Comparison of ENCODE assay signal across 15 cellular contexts in the genomic region with DNA sequence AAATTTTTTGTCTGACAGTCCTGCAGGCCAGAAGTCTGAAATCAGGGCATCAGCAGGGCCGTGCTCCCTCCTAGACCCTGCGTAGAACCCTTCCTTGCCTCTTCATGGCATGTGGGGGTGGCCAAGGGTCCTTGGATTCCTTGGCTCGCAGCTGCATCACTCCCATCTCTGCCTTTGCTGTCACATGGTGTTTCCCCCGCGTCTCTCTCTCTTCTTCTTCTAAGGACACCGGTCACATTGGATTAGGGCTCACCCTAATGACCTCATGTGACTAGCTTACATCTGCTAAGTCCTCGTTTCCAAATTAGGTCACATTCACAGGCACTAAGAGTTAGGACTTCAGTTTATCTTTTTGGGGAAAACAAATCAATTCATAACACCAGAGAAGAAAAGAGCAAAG. TPM values are rescaled to one million over a fixed set of nuclear protein-coding genes. Genes with fewer than 3 reads are reported as not detected.
DNase-seq lines count a peak whose midpoint lies in the region; ATAC-seq and TF ChIP-seq lines count a peak whose summit lies in the region.
"Had no signal": no experiment of that assay in that cellular context is flagged by ENCODE, and none has a peak within 500 bp of the region (broad histone marks: within the 10 kb centered on the region; RNA-seq: fewer than 3 reads in every experiment).

No MANE protein-coding gene starts in this region.

- no peak overlapping the region for H3K27ac Mint-ChIP-seq in CD4-positive, alpha-beta T cell
- H3K27ac Mint-ChIP-seq: activated CD4-positive, alpha-beta T cell treated with anti-CD3 and anti-CD28 coated beads for 36 hours; activated T-cell treated with anti-CD3 and anti-CD28 coated beads, Interleukin-2, amount 50 U/mL, for 24 hours; mesothelial cell of epicardium had no signal

- no peak overlapping the region for H3K4me3 ChIP-seq in Peyer's patch
- no peak overlapping the region for H3K4me3 ChIP-seq in esophagus squamous epithelium
- H3K4me3 ChIP-seq in trophoblast cell (ENCODE audit: low read depth, low read length), result no peak overlapping the region
- H3K4me3 ChIP-seq: HAP-1, pancreas had no signal

- no peak overlapping the region for H3K23ac ChIP-seq in trophoblast cell (ENCODE audit: low read length)

- H4K12ac ChIP-seq in trophoblast cell (ENCODE audit: low read depth, low read length), result no peak overlapping the region

- no peak overlapping the region for H4K8ac ChIP-seq in trophoblast cell (ENCODE audit: low read depth, low read length)

- H3K4me2 ChIP-seq in trophoblast cell (ENCODE audit: low read length), result no peak overlapping the region

- no peaks in the 10 kb centered on the region for H3K9me3 Mint-ChIP-seq in CD4-positive, alpha-beta T cell
- H3K9me3 Mint-ChIP-seq: activated T-cell treated with anti-CD3 and anti-CD28 coated beads, Interleukin-2, amount 50 U/mL, for 24 hours had no signal

- H3K4me1 ChIP-seq in Peyer's patch, result peaks cover 0 to 17% (median 0%) of the 10 kb centered on the region in 4 donors
- H3K4me1 ChIP-seq in esophagus squamous epithelium, result peaks cover 9 to 98% (median 66%) of the 10 kb centered on the region in 3 donors
- H3K4me1 ChIP-seq in trophoblast cell (ENCODE audit: control insufficient read depth in 1 of 2, insufficient read depth in 2 of 2, low read length in 2 of 2), result peaks cover 7 to 11% of the 10 kb centered on the region in 2 experiments
- H3K4me1 ChIP-seq: pancreas had no signal

- no peak overlapping the region for H3K18ac ChIP-seq in trophoblast cell (ENCODE audit: low read length)

- no peak for TF ChIP-seq CTCF in CD4-positive, alpha-beta T cell (IDR thresholded peaks at IDR 0.05)
- no peak for TF ChIP-seq CTCF in Peyer's patch (IDR thresholded peaks at IDR 0.05)
- no peak for TF ChIP-seq CTCF in esophagus squamous epithelium (IDR thresholded peaks at IDR 0.05)

- no peaks in the 10 kb centered on the region for H3K9me3 ChIP-seq in CD4-positive, alpha-beta T cell (ENCODE audit: control insufficient read depth, low read length)
- no peaks in the 10 kb centered on the region for H3K9me3 ChIP-seq in Peyer's patch
- H3K9me3 ChIP-seq in esophagus squamous epithelium, result no peaks in the 10 kb centered on the region
- peaks cover 2% of the 10 kb centered on the region for H3K9me3 ChIP-seq in trophoblast cell (ENCODE audit: insufficient read depth, low read depth, low read length)
- H3K9me3 ChIP-seq: HAP-1, pancreas had no signal

- no peak overlapping the region for H3K9ac ChIP-seq in trophoblast cell (ENCODE audit: low read length)

- no peak overlapping the region for H2BK5ac ChIP-seq in trophoblast cell (ENCODE audit: low read depth, low read length, poor library complexity)

- DNase-seq in CD4-positive, alpha-beta T cell, result no peak
- DNase-seq in Peyer's patch (no peak), esophagus squamous epithelium (lab: John Stamatoyannopoulos, UW) (no peak), trophoblast cell (no peak), NCI-H1436 treated with DMSO at 0.1 percent for 48 hours (lab: John Stamatoyannopoulos, UW) (no peak), glomerular visceral epithelial cell (ENCODE audit: extremely low spot score) (no peak), NCI-H128 (lab: John Stamatoyannopoulos, UW; ENCODE audit: unreplicated experiment) (no peak)
- DNase-seq: activated CD4-positive, alpha-beta T cell treated with anti-CD3 and anti-CD28 coated beads for 36 hours; activated T-cell treated with anti-CD3 and anti-CD28 coated beads, Interleukin-2, amount 50 U/mL, for 24 hours; hypothalamus; pancreas; T-cell had no signal

- no peak overlapping the region for H2AK5ac ChIP-seq in trophoblast cell (ENCODE audit: low read length)

- WGBS in esophagus squamous epithelium, 2 donors, result 68 to 72% methylated on average over 7 of the region's 7 CpGs
- WGBS in trophoblast cell (ENCODE audit: extremely low coverage, insufficient coverage, insufficient read length), result no CpG with 5 or more reads among the region's 7 CpGs

- H3K36me3 ChIP-seq in Peyer's patch (no peaks in the 10 kb centered on the region), esophagus squamous epithelium (no peaks in the 10 kb centered on the region), trophoblast cell (ENCODE audit: control insufficient read depth in 1 of 2, insufficient read depth in 2 of 2, low read length in 2 of 2) (no peaks in the 10 kb centered on the region)
- H3K36me3 ChIP-seq: HAP-1, pancreas had no signal

- no peaks in the 10 kb centered on the region for H3K27me3 ChIP-seq in CD4-positive, alpha-beta T cell (ENCODE audit: control insufficient read depth, insufficient read depth, low read length)
- H3K27me3 ChIP-seq in Peyer's patch (no peaks in the 10 kb centered on the region), esophagus squamous epithelium (no peaks in the 10 kb centered on the region), trophoblast cell (ENCODE audit: insufficient read depth, low read length) (no peaks in the 10 kb centered on the region)
- H3K27me3 ChIP-seq: pancreas had no signal

- no peak overlapping the region for H3K4ac ChIP-seq in trophoblast cell (ENCODE audit: low read depth, low read length)

- no peak for ATAC-seq in CD4-positive, alpha-beta T cell (ENCODE audit: poor library complexity)
- ATAC-seq in GM21447 (IDR thresholded peaks at IDR 0.05; ENCODE audit: unreplicated experiment), result no peak

- H3K4me3 Mint-ChIP-seq in CD4-positive, alpha-beta T cell, result peak overlapping the region; percentile 1
- H3K4me3 Mint-ChIP-seq: activated CD4-positive, alpha-beta T cell treated with anti-CD3 and anti-CD28 coated beads for 36 hours; activated T-cell treated with anti-CD3 and anti-CD28 coated beads, Interleukin-2, amount 50 U/mL, for 24 hours; mesothelial cell of epicardium had no signal

- H4K91ac ChIP-seq in trophoblast cell (ENCODE audit: low read depth, low read length), result no peak overlapping the region

- intact Hi-C loops in CD4-positive, alpha-beta T cell (cut with DNase I, micrococcal nuclease), result loop anchor here in 1 of 2 experiments (10.0 kb wide), 1 partner anchor 161 kb away; no protein-coding TSS in a partner anchor
- intact Hi-C loops in esophagus squamous epithelium (cut with DNase I), result no loop called here

- H3K14ac ChIP-seq in trophoblast cell (ENCODE audit: low read length), result no peak overlapping the region

- H3K79me2 ChIP-seq in trophoblast cell (ENCODE audit: control insufficient read depth, insufficient read depth, low read length, poor library complexity), result no peaks in the 10 kb centered on the region

- H2BK12ac ChIP-seq in trophoblast cell (ENCODE audit: low read length), result peak overlapping the region; percentile 6

- no peak for TF ChIP-seq POLR2A in Peyer's patch (IDR thresholded peaks at IDR 0.05)
- TF ChIP-seq POLR2A in esophagus squamous epithelium (IDR thresholded peaks at IDR 0.05), result no peak

- H3K4me1 Mint-ChIP-seq in CD4-positive, alpha-beta T cell (ENCODE audit: low read depth), result peaks cover 92% of the 10 kb centered on the region
- H3K4me1 Mint-ChIP-seq: mesothelial cell of epicardium had no signal

- H2BK120ac ChIP-seq in trophoblast cell (ENCODE audit: insufficient read depth, low read length, poor library complexity), result no peak overlapping the region

- no peak overlapping the region for H3K27ac ChIP-seq in CD4-positive, alpha-beta T cell (ENCODE audit: low read depth, low read length)
- H3K27ac ChIP-seq in Peyer's patch (peak overlapping the region in 3 of 4 donors; percentile 9 to 77 (median 32)), esophagus squamous epithelium (peak overlapping the region; percentile 83 to 93 (median 86)), trophoblast cell (ENCODE audit: low read depth, low read length) (no peak overlapping the region)

- H3K36me3 Mint-ChIP-seq in CD4-positive, alpha-beta T cell (ENCODE audit: low read depth), result peaks cover 2% of the 10 kb centered on the region
- H3K36me3 Mint-ChIP-seq: mesothelial cell of epicardium had no signal

- POLR2A ChIA-PET in CD4-positive, alpha-beta T cell (lab: Charles Lee), result no interaction called here

- CTCF ChIA-PET in CD4-positive, alpha-beta T cell (lab: Charles Lee), result no interaction called here

- H3K79me1 ChIP-seq in trophoblast cell (ENCODE audit: low read length), result peaks cover 4% of the 10 kb centered on the region

- H3K27me3 Mint-ChIP-seq in CD4-positive, alpha-beta T cell, result no peaks in the 10 kb centered on the region
- H3K27me3 Mint-ChIP-seq: activated CD4-positive, alpha-beta T cell treated with anti-CD3 and anti-CD28 coated beads for 36 hours; T-cell had no signal

- H2AFZ ChIP-seq in trophoblast cell (ENCODE audit: insufficient read depth, low read length, poor library complexity), result no peak overlapping the region

RNA-seq across cellular contexts. Expression of a gene that starts 12.0 kb away (rescaled TPM):
- 10 to 100 TPM; 29.5 to 30.4 TPM for total RNA-seq in CD4-positive, alpha-beta T cell
- total RNA-seq in Peyer's patch (1 to 10 TPM; 2.1 to 8.3 (median 5.0) TPM), esophagus squamous epithelium (10 to 100 TPM; 10.9 to 18.1 (median 14.2) TPM)
- polyA plus RNA-seq in trophoblast cell (2013), result 0.83 and 0.87 TPM in 2 replicates

Comparison
In these comparisons a context has a peak if more than half of its experiments do, and no peak if none do; other contexts are left out.
1. H3K27ac ChIP-seq: peak in Peyer's patch (3 of 4) and esophagus squamous epithelium (4 of 4); none in CD4-positive, alpha-beta T cell (single experiment) and trophoblast cell (single experiment).